1 cellular context compared by ENCODE assay signal in the genomic region with DNA sequence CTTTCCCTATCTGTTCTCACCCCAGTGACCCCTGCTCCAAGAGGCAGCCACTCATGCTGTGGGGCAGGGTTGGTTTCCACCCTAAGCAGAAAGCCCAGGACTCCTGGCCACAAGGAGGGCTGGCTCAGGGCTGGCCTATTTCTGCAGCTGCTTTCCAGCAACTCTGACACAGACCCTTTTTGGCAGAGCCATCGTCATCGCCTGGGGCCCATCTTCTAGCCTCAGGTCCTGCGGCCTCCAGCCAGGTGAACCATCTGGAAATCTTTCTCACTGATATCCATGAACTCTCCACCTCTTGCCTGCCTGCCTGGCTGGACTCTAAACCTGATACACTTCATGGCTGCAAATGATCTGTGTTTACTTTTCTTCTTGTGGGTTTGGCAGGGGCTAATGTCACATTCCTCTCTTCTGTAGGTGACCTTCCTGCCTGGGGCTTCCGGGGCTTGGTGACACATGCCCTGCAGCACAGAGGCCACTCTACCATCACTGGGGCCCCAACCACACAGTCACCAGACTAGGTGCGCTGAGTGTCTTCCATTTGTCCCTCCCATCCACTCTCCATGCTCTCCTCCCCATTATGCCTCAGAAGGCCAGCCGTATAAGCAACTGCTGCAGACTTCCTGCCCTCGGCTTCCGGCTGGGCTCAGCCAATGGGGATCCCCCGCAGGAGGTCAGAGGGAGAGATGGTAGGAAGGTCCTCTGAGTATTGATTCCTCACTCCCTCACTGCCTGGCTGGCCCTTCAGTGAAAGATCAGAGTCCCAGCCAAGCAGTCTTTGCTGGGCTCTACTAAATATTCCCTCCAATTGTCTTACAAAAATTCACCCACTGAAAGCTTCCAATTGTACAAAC.
A peak's percentile ranks its signal among the peaks of the same experiment; 100 is the strongest.
TF ChIP-seq lines count a peak whose summit lies in the region.

No MANE protein-coding gene starts in this region.

TF ChIP-seq in HepG2, 621 proteins besides CTCF, POLR2A, EP300 and RAD21 (continued from another document and continues in another):
- TF ChIP-seq RBFOX2 (IDR thresholded peaks at IDR 0.05; ENCODE audit: low read depth, low read length) (no peak; the same call in 1 of the 2 replicates), KAT8 (CRISPR knock-in tag; IDR thresholded peaks at IDR 0.05) (peak; percentile 94), ZNF101 (CRISPR knock-in tag; IDR thresholded peaks at IDR 0.05; ENCODE audit: borderline replicate concordance, low read depth) (no peak), GATA4 (IDR thresholded peaks at IDR 0.05; ENCODE audit: borderline replicate concordance, low read depth) (peak; percentile 64; the same call in 1 of the 2 replicates), DMAP1 (CRISPR knock-in tag; IDR thresholded peaks at IDR 0.05) (peak; percentile 94), SKIL (CRISPR knock-in tag; IDR thresholded peaks at IDR 0.05; ENCODE audit: borderline replicate concordance) (peak; percentile 82), PLRG1 (conservative IDR thresholded peaks at IDR 0.05) (no peak), ZNF720 (CRISPR knock-in tag; IDR thresholded peaks at IDR 0.05) (no peak), ZSCAN22 (CRISPR knock-in tag; IDR thresholded peaks at IDR 0.05) (no peak), TEAD3 (CRISPR knock-in tag; optimal IDR thresholded peaks at IDR 0.05; ENCODE audit: borderline replicate concordance) (peak; percentile 97), BORCS8-MEF2B (CRISPR knock-in tag; IDR thresholded peaks at IDR 0.05) (peak; percentile 80), ZNF20 (CRISPR knock-in tag; IDR thresholded peaks at IDR 0.05) (no peak), SNRNP70 (IDR thresholded peaks at IDR 0.05; ENCODE audit: low read depth, low read length) (no peak), ZNF652 (CRISPR knock-in tag; IDR thresholded peaks at IDR 0.05; ENCODE audit: borderline replicate concordance, low read depth) (no peak), TOE1 (CRISPR knock-in tag; IDR thresholded peaks at IDR 0.05) (no peak), KDM2A (CRISPR knock-in tag; IDR thresholded peaks at IDR 0.05; ENCODE audit: borderline replicate concordance, low read depth) (peak; percentile 74; the same call in 1 of the 2 replicates), ZSCAN21 (CRISPR knock-in tag; IDR thresholded peaks at IDR 0.05; ENCODE audit: borderline replicate concordance) (peak; percentile 78; the same call in 1 of the 2 replicates), U2AF1 (optimal IDR thresholded peaks at IDR 0.05; ENCODE audit: low read depth, low read length) (no peak), PHF21A (CRISPR knock-in tag; IDR thresholded peaks at IDR 0.05) (peak; percentile 89), SOX5 (CRISPR knock-in tag; IDR thresholded peaks at IDR 0.05; ENCODE audit: borderline replicate concordance) (peak; percentile 85), ZNF570 (CRISPR knock-in tag; IDR thresholded peaks at IDR 0.05; ENCODE audit: borderline replicate concordance) (no peak), ZNF264 (CRISPR knock-in tag; IDR thresholded peaks at IDR 0.05) (peak; percentile 82; the same call in 1 of the 2 replicates), FOXJ3 (CRISPR knock-in tag; IDR thresholded peaks at IDR 0.05; ENCODE audit: borderline replicate concordance) (peak; percentile 62; the same call in 1 of the 2 replicates), ATF7 (IDR thresholded peaks at IDR 0.05) (no peak), ATF7 (CRISPR knock-in tag; IDR thresholded peaks at IDR 0.05) (no peak), ZNF816 (CRISPR knock-in tag; IDR thresholded peaks at IDR 0.05; ENCODE audit: borderline replicate concordance) (no peak), ADNP (CRISPR knock-in tag; IDR thresholded peaks at IDR 0.05) (no peak), TEF (CRISPR knock-in tag; IDR thresholded peaks at IDR 0.05) (0 out of 2 replicates have a peak, but pooled peaks have one; percentile 7), ZBTB3 (CRISPR knock-in tag; IDR thresholded peaks at IDR 0.05; ENCODE audit: borderline replicate concordance, low read depth) (peak; percentile 83; the same call in 1 of the 2 replicates), TAF15 (IDR thresholded peaks at IDR 0.05; ENCODE audit: low read depth, low read length, poor library complexity, severe bottlenecking) (no peak), MEIS2 (CRISPR knock-in tag; IDR thresholded peaks at IDR 0.05) (peak; percentile 93), ETV5 (CRISPR knock-in tag; IDR thresholded peaks at IDR 0.05; ENCODE audit: borderline replicate concordance) (peak; percentile 97), ZNF672 (CRISPR knock-in tag; IDR thresholded peaks at IDR 0.05) (no peak), PHF8 (CRISPR knock-in tag; IDR thresholded peaks at IDR 0.05) (peak; percentile 69), ZNF44 (CRISPR knock-in tag; IDR thresholded peaks at IDR 0.05) (peak; percentile 12; the same call in 1 of the 2 replicates), ZNF777 (CRISPR knock-in tag; IDR thresholded peaks at IDR 0.05) (no peak), ZNF263 (CRISPR knock-in tag; IDR thresholded peaks at IDR 0.05) (peak; percentile 51), ZNF354B (CRISPR knock-in tag; IDR thresholded peaks at IDR 0.05) (no peak), PRPF4 (IDR thresholded peaks at IDR 0.05; ENCODE audit: low read depth, low read length, poor library complexity, severe bottlenecking) (no peak), ZNF7 (CRISPR knock-in tag; IDR thresholded peaks at IDR 0.05) (peak; percentile 10; the same call in 1 of the 2 replicates), ZNF205 (CRISPR knock-in tag; IDR thresholded peaks at IDR 0.05) (0 out of 2 replicates have a peak, but pooled peaks have one; percentile 58), ZNF329 (CRISPR knock-in tag; IDR thresholded peaks at IDR 0.05; ENCODE audit: low read depth) (no peak), ZNF234 (CRISPR knock-in tag; conservative IDR thresholded peaks at IDR 0.05) (no peak), HMGA1 (CRISPR knock-in tag; conservative IDR thresholded peaks at IDR 0.05) (no peak), CBX1 (IDR thresholded peaks at IDR 0.05; ENCODE audit: low read depth) (no peak), FOXC1 (CRISPR knock-in tag; IDR thresholded peaks at IDR 0.05; ENCODE audit: borderline replicate concordance) (peak; percentile 77; the same call in 1 of the 2 replicates), HOXA3 (CRISPR knock-in tag; IDR thresholded peaks at IDR 0.05) (peak; percentile 89), ZNF562 (CRISPR knock-in tag; IDR thresholded peaks at IDR 0.05; ENCODE audit: borderline replicate concordance) (no peak), ZNF484 (CRISPR knock-in tag; IDR thresholded peaks at IDR 0.05; ENCODE audit: borderline replicate concordance, low read depth) (no peak), ETV6 (CRISPR knock-in tag; conservative IDR thresholded peaks at IDR 0.05) (no peak; the same call in 1 of the 2 replicates), KDM4B (CRISPR knock-in tag; IDR thresholded peaks at IDR 0.05) (no peak; the same call in 1 of the 2 replicates), ZNF749 (CRISPR knock-in tag; IDR thresholded peaks at IDR 0.05; ENCODE audit: borderline replicate concordance) (no peak), STAG1 (CRISPR knock-in tag; IDR thresholded peaks at IDR 0.05) (no peak)
- TF ChIP-seq, protein P1, sequence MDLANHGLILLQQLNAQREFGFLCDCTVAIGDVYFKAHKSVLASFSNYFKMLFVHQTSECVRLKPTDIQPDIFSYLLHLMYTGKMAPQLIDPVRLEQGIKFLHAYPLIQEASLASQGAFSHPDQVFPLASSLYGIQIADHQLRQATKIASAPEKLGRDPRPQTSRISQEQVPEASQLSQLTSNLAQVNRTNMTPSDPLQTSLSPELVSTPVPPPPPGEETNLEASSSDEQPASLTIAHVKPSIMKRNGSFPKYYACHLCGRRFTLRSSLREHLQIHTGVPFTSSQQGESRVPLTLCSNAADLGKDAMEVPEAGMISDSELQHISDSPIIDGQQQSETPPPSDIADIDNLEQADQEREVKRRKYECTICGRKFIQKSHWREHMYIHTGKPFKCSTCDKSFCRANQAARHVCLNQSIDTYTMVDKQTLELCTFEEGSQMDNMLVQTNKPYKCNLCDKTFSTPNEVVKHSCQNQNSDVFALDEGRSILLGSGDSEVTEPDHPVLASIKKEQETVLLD (CRISPR knock-in tag; IDR thresholded peaks at IDR 0.05; ENCODE audit: low read depth), result no peak
- TF ChIP-seq, protein P2, sequence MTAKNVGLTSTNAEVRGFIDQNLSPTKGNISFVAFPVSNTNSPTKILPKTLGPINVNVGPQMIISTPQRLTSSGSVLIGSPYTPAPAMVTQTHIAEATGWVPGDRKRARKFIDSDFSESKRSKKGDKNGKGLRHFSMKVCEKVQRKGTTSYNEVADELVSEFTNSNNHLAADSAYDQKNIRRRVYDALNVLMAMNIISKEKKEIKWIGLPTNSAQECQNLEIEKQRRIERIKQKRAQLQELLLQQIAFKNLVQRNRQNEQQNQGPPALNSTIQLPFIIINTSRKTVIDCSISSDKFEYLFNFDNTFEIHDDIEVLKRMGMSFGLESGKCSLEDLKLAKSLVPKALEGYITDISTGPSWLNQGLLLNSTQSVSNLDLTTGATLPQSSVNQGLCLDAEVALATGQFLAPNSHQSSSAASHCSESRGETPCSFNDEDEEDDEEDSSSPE (CRISPR knock-in tag; IDR thresholded peaks at IDR 0.05), result peak; percentile 62
- TF ChIP-seq, protein P3, sequence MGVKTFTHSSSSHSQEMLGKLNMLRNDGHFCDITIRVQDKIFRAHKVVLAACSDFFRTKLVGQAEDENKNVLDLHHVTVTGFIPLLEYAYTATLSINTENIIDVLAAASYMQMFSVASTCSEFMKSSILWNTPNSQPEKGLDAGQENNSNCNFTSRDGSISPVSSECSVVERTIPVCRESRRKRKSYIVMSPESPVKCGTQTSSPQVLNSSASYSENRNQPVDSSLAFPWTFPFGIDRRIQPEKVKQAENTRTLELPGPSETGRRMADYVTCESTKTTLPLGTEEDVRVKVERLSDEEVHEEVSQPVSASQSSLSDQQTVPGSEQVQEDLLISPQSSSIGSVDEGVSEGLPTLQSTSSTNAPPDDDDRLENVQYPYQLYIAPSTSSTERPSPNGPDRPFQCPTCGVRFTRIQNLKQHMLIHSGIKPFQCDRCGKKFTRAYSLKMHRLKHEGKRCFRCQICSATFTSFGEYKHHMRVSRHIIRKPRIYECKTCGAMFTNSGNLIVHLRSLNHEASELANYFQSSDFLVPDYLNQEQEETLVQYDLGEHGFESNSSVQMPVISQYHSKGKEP (CRISPR knock-in tag; IDR thresholded peaks at IDR 0.05), result no peak
